ENCODE assay signal across 19 cellular contexts in genomic region chr7:25995893-25996529, GRCh38.
DNase-seq lines count a peak whose midpoint lies in the region; ATAC-seq and TF ChIP-seq lines count a peak whose summit lies in the region.
"Had no signal": no experiment of that assay in that cellular context is flagged by ENCODE, and none has a peak within 500 bp of the region (broad histone marks: within the 10 kb centered on the region; RNA-seq: fewer than 3 reads in every experiment).

No MANE protein-coding gene starts in this region.

- H3K27me3 ChIP-seq in SU-DHL-6 (ENCODE audit: low read length) (no peaks in the 10 kb centered on the region), right lobe of liver (no peaks in the 10 kb centered on the region)
- H3K27me3 ChIP-seq: BLaER1 treated with 17β-estradiol and CSF1 and Interleukin-3, amounts not matched to agents 10 nM and 100 nM; colonic mucosa; thyroid gland had no signal

- H3K36me3 ChIP-seq in SU-DHL-6 (ENCODE audit: low read length) = 0 out of 2 replicates have a peak, but pooled peaks cover 3% of the 10 kb centered on the region
- no peaks in the 10 kb centered on the region for H3K36me3 ChIP-seq in right lobe of liver
- H3K36me3 ChIP-seq: BLaER1 treated with 17β-estradiol and CSF1 and Interleukin-3, amounts not matched to agents 10 nM and 100 nM; colonic mucosa; left ventricle myocardium inferior; thyroid gland had no signal

- no peaks in the 10 kb centered on the region for H3K9me3 Mint-ChIP-seq in type B pancreatic cell
- H3K9me3 Mint-ChIP-seq: naive thymus-derived CD8-positive, alpha-beta T cell had no signal

- H3K9me2 ChIP-seq in SU-DHL-6 (replicated peaks; ENCODE audit: insufficient read depth, low read length) = no peaks in the 10 kb centered on the region

- intact Hi-C loops in right lobe of liver (cut with DNase I) = no loop called here

- no peak overlapping the region for H3K4me2 ChIP-seq in SU-DHL-6 (ENCODE audit: low read depth, low read length, poor library complexity, severe bottlenecking)
- H3K4me2 ChIP-seq: BLaER1 treated with 17β-estradiol and CSF1 and Interleukin-3, amounts not matched to agents 10 nM and 100 nM had no signal

- no peak overlapping the region for H3K27ac Mint-ChIP-seq in type B pancreatic cell
- H3K27ac Mint-ChIP-seq: naive thymus-derived CD8-positive, alpha-beta T cell; WTC11 had no signal

- no peaks in the 10 kb centered on the region for H3K36me3 Mint-ChIP-seq in type B pancreatic cell
- H3K36me3 Mint-ChIP-seq: naive thymus-derived CD8-positive, alpha-beta T cell; WTC11 had no signal

- no peak for TF ChIP-seq POLR2A in right lobe of liver (IDR thresholded peaks at IDR 0.05)

- no peak overlapping the region for H3K9ac ChIP-seq in SU-DHL-6 (ENCODE audit: low read length)
- H3K9ac ChIP-seq: BLaER1 treated with 17β-estradiol and CSF1 and Interleukin-3, amounts not matched to agents 10 nM and 100 nM had no signal

- no peak overlapping the region for H3K4me3 Mint-ChIP-seq in type B pancreatic cell
- H3K4me3 Mint-ChIP-seq: naive thymus-derived CD8-positive, alpha-beta T cell; WTC11 had no signal

- no peaks in the 10 kb centered on the region for H4K20me1 ChIP-seq in SU-DHL-6 (ENCODE audit: low read depth, low read length)
- H4K20me1 ChIP-seq: BLaER1 treated with 17β-estradiol and CSF1 and Interleukin-3, amounts not matched to agents 10 nM and 100 nM had no signal

- H3K79me2 ChIP-seq in SU-DHL-6 (ENCODE audit: insufficient read depth, low read length) = no peaks in the 10 kb centered on the region

- DNase-seq in DMS53 (lab: John Stamatoyannopoulos, UW) (peak; percentile 86), HuH-7 (ENCODE audit: low spot score) (peak; percentile 39), right lobe of liver (no peak), type B pancreatic cell (ENCODE audit: extremely low spot score, unreplicated experiment) (no peak)
- DNase-seq in activated naive CD4-positive, alpha-beta T cell treated with Interleukin-2 at 50 U/mL for 16 hours = no peak
- DNase-seq: activated effector memory CD4-positive, alpha-beta T cell treated with Interleukin-2 at 50 U/mL for 16 hours; anterior cingulate cortex; colonic mucosa; hippocampal formation; left ventricle myocardium inferior; naive thymus-derived CD8-positive, alpha-beta T cell; NCI-H1105; stimulated activated CD4-positive, alpha-beta T cell treated with anti-CD3 and anti-CD28 coated beads, Interleukin-1b, Interleukin-23, amount 100 ng/mL, for 48 hours; stimulated activated CD8-positive, alpha-beta memory T cell treated with anti-CD3 and anti-CD28 coated beads, Interleukin-4, amount 100 ng/mL, for 48 hours; thyroid gland had no signal

- no peaks in the 10 kb centered on the region for H3F3A ChIP-seq in SU-DHL-6 (ENCODE audit: insufficient read depth)

- no peaks in the 10 kb centered on the region for H3K4me1 ChIP-seq in right lobe of liver
- H3K4me1 ChIP-seq: BLaER1 treated with 17β-estradiol and CSF1 and Interleukin-3, amounts not matched to agents 10 nM and 100 nM; colonic mucosa; left ventricle myocardium inferior; thyroid gland had no signal

- no peak overlapping the region for H3K27ac ChIP-seq in SU-DHL-6 (ENCODE audit: low read depth, low read length)
- no peak overlapping the region for H3K27ac ChIP-seq in right lobe of liver
- H3K27ac ChIP-seq: BLaER1 treated with 17β-estradiol and CSF1 and Interleukin-3, amounts not matched to agents 10 nM and 100 nM; colonic mucosa; left ventricle myocardium inferior; thyroid gland had no signal

- H3K4me3 ChIP-seq in SU-DHL-6 (ENCODE audit: insufficient read depth, low read length, poor library complexity, severe bottlenecking) = no peak overlapping the region
- H3K4me3 ChIP-seq in right lobe of liver = no peak overlapping the region
- H3K4me3 ChIP-seq: BLaER1 treated with 17β-estradiol and CSF1 and Interleukin-3, amounts not matched to agents 10 nM and 100 nM; colonic mucosa; left ventricle myocardium inferior; thyroid gland had no signal

- no peak overlapping the region for H2AFZ ChIP-seq in SU-DHL-6 (ENCODE audit: low read depth, low read length, severe bottlenecking)

- peak; percentile 26 to 72 (median 50) for ATAC-seq in right lobe of liver
- no peak for ATAC-seq in HG03457 (IDR thresholded peaks at IDR 0.05; ENCODE audit: unreplicated experiment)
- ATAC-seq: naive thymus-derived CD8-positive, alpha-beta T cell; WTC11 had no signal

- WGBS in right lobe of liver (ENCODE audit: insufficient coverage, low coverage, low lambda C conversion rate, missing lambda C conversion rate) = 46% methylated on average over 6 of the region's 7 CpGs

- H3K27me3 Mint-ChIP-seq in type B pancreatic cell = no peaks in the 10 kb centered on the region

- peaks cover 11% of the 10 kb centered on the region for H3K4me1 Mint-ChIP-seq in type B pancreatic cell (ENCODE audit: unreplicated experiment)
- H3K4me1 Mint-ChIP-seq: WTC11 had no signal

- H3K9me3 ChIP-seq in SU-DHL-6 (ENCODE audit: insufficient read depth, low read length) (no peaks in the 10 kb centered on the region), right lobe of liver (no peaks in the 10 kb centered on the region)
- H3K9me3 ChIP-seq: colonic mucosa, left ventricle myocardium inferior, thyroid gland had no signal

- TF ChIP-seq CTCF in SU-DHL-6 (IDR thresholded peaks at IDR 0.05; ENCODE audit: insufficient read depth, low read length, poor library complexity, severe bottlenecking) = peak; percentile 12
- TF ChIP-seq CTCF in right lobe of liver (IDR thresholded peaks at IDR 0.05) = no peak
- TF ChIP-seq CTCF in type B pancreatic cell (conservative IDR thresholded peaks at IDR 0.05) = no peak

Comparison
In these comparisons a context has a peak if more than half of its experiments do, and no peak if none do; other contexts are left out.
1. DNase-seq: peak in DMS53 (single experiment) and HuH-7 (single experiment); none in right lobe of liver (0 of 3), type B pancreatic cell (single experiment) and activated naive CD4-positive, alpha-beta T cell treated with Interleukin-2 at 50 U/mL for 16 hours (single experiment).